In genomic region chr16:57535680-57536305, GRCh38 we compare ENCODE assay signal across 8 cellular contexts. TPM values are rescaled to one million over a fixed set of nuclear protein-coding genes. Genes with fewer than 3 reads are reported as not detected.
DNase-seq lines count a peak whose midpoint lies in the region; ATAC-seq and TF ChIP-seq lines count a peak whose summit lies in the region.

No MANE protein-coding gene starts in this region.

- peak; percentile 64 for ATAC-seq in GM18868 (IDR thresholded peaks at IDR 0.05; ENCODE audit: unreplicated experiment)
- peak; percentile 60 for ATAC-seq in HG03139 (IDR thresholded peaks at IDR 0.05; ENCODE audit: unreplicated experiment)

- intact Hi-C loops in lower leg skin (cut with DNase I; ENCODE audit: low total_unique reads) = no loop called here

- no peak for TF ChIP-seq CTCF in lower leg skin (IDR thresholded peaks at IDR 0.05)

- H3K4me3 ChIP-seq in lower leg skin (ENCODE audit: low read depth, poor library complexity, severe bottlenecking) = peak overlapping the region; percentile 57

- WGBS in lower leg skin, 2 donors = 0 to 2% methylated on average over 23 to 31 of the region's 50 CpGs

- peak; percentile 100 for DNase-seq in AG08396 (ENCODE audit: low spot score)
- DNase-seq in NCI-H526 (lab: John Stamatoyannopoulos, UW) = peak; percentile 41 to 86
- DNase-seq in activated CD4-positive, alpha-beta T cell treated with anti-CD3 and anti-CD28 coated beads, Interleukin-2, amount 50 U/mL, for 24 hours (ENCODE audit: low read depth in 1 of 2, low spot score in 1 of 2) = peak; percentile 86 to 89
- peak; percentile 64 to 91 for DNase-seq in dermis microvascular lymphatic vessel endothelial cell (ENCODE audit: low read depth in 2 of 2)
- DNase-seq in lower leg skin (ENCODE audit: low spot score in 2 of 2) = peak; percentile 92 to 99
- DNase-seq in stimulated activated CD4-positive, alpha-beta T cell treated with anti-CD3 and anti-CD28 coated beads, Interleukin-4, amount 100 ng/mL, for 1 hour = peak; percentile 95

- no peak for TF ChIP-seq POLR2A in lower leg skin (IDR thresholded peaks at IDR 0.05)

RNA-seq across cellular contexts. Expression of gene CCDC102A, which starts 0.6 kb away (rescaled TPM):
- total RNA-seq in dermis microvascular lymphatic vessel endothelial cell (8.9 and 11.6 TPM in 2 replicates), lower leg skin (10 to 100 TPM; 13.7 to 18.9 (median 16.4) TPM)

RNA-seq across cellular contexts. Expression of gene ADGRG5, which starts 6.7 kb away (rescaled TPM):
- total RNA-seq in dermis microvascular lymphatic vessel endothelial cell (not detected in 2 replicates), lower leg skin (1 to 10 TPM in 1 of 4 donors, under 1 TPM in 3; 0.23 to 1.5 (median 0.47) TPM)

RNA-seq across cellular contexts. Expression of gene DOK4, which starts 49.5 kb away (rescaled TPM):
- total RNA-seq in dermis microvascular lymphatic vessel endothelial cell (17.2 and 19.8 TPM in 2 replicates), lower leg skin (10 to 100 TPM; 38.9 to 60.5 (median 44.6) TPM)

Comparison
In these comparisons a context has a peak if more than half of its experiments do, and no peak if none do; other contexts are left out.
1. Peak in every context shown above with its lines: DNase-seq, ATAC-seq and H3K4me3 ChIP-seq.